1 cellular context compared by ENCODE assay signal in the genomic region with DNA sequence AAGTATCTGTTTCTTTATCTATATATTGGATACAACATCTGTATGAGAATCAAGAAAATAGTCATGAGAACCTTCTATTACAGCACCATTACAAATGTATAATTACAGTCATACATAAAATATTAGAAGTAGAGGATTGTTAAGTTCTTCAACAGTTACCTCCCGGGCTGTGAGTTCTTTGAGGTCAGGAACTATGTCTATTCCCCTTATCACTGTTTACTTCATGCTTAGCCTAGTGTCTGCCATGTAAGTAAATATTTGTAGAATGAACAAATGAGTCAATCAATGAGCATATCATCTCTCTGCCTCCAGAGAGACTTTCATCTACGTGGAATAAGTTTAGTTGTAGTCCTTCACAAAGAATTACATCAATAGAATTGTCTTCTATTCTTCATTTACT.
TF ChIP-seq lines count a peak whose summit lies in the region.

No MANE protein-coding gene starts in this region.

TF ChIP-seq in IMR-90, 13 proteins besides CTCF, POLR2A, EP300 and RAD21 (continued from another document):
- TF ChIP-seq, protein P1, sequence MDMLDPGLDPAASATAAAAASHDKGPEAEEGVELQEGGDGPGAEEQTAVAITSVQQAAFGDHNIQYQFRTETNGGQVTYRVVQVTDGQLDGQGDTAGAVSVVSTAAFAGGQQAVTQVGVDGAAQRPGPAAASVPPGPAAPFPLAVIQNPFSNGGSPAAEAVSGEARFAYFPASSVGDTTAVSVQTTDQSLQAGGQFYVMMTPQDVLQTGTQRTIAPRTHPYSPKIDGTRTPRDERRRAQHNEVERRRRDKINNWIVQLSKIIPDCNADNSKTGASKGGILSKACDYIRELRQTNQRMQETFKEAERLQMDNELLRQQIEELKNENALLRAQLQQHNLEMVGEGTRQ (IDR thresholded peaks at IDR 0.05; ENCODE audit: low read depth, low read length) = no peak
- no peak for TF ChIP-seq MXI1 (IDR thresholded peaks at IDR 0.05; ENCODE audit: borderline replicate concordance, low read depth, low read length)
- TF ChIP-seq, protein P2, sequence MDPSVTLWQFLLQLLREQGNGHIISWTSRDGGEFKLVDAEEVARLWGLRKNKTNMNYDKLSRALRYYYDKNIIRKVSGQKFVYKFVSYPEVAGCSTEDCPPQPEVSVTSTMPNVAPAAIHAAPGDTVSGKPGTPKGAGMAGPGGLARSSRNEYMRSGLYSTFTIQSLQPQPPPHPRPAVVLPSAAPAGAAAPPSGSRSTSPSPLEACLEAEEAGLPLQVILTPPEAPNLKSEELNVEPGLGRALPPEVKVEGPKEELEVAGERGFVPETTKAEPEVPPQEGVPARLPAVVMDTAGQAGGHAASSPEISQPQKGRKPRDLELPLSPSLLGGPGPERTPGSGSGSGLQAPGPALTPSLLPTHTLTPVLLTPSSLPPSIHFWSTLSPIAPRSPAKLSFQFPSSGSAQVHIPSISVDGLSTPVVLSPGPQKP (IDR thresholded peaks at IDR 0.05; ENCODE audit: borderline replicate concordance, low read depth, low read length) = no peak
- TF ChIP-seq RCOR1 (IDR thresholded peaks at IDR 0.05; ENCODE audit: insufficient replicate concordance, low read length) = no peak
- TF ChIP-seq FOS (IDR thresholded peaks at IDR 0.05; ENCODE audit: low read depth, low read length) = no peak
- no peak for TF ChIP-seq NFE2L2 (IDR thresholded peaks at IDR 0.05; ENCODE audit: low read depth, low read length)
- no peak for TF ChIP-seq MAFK (IDR thresholded peaks at IDR 0.05; ENCODE audit: low read depth, low read length)
- no peak for TF ChIP-seq MAZ (IDR thresholded peaks at IDR 0.05; ENCODE audit: borderline replicate concordance, low read depth, low read length)
